2 cellular contexts compared by ENCODE assay signal in the genomic region with DNA sequence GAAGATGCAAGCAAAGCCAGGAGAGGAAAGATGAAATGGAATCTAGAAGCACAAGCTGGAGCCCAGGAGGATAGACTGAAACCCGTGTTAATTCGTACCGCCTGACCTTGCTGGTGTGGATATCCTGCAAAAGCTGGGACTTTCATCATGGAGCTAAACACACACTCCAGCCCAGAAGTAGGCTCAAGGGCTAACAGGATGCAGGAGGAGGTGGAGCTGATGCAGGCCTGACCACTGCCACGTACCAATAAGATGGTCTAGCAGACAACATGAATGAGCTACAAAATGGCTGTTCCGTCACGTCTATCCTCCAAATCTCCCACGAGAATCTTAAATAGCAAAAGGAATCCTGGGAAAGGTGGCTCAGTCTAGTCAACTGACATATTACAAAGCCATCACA.
TF ChIP-seq lines count a peak whose summit lies in the region.

No MANE protein-coding gene starts in this region.

TF ChIP-seq in IMR-90, 13 proteins besides CTCF, POLR2A, EP300 and RAD21:
- no peak for TF ChIP-seq CEBPB (IDR thresholded peaks at IDR 0.05; ENCODE audit: low read depth, low read length)
- TF ChIP-seq, protein P1, sequence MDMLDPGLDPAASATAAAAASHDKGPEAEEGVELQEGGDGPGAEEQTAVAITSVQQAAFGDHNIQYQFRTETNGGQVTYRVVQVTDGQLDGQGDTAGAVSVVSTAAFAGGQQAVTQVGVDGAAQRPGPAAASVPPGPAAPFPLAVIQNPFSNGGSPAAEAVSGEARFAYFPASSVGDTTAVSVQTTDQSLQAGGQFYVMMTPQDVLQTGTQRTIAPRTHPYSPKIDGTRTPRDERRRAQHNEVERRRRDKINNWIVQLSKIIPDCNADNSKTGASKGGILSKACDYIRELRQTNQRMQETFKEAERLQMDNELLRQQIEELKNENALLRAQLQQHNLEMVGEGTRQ (IDR thresholded peaks at IDR 0.05; ENCODE audit: low read depth, low read length) = no peak
- TF ChIP-seq, protein P2, sequence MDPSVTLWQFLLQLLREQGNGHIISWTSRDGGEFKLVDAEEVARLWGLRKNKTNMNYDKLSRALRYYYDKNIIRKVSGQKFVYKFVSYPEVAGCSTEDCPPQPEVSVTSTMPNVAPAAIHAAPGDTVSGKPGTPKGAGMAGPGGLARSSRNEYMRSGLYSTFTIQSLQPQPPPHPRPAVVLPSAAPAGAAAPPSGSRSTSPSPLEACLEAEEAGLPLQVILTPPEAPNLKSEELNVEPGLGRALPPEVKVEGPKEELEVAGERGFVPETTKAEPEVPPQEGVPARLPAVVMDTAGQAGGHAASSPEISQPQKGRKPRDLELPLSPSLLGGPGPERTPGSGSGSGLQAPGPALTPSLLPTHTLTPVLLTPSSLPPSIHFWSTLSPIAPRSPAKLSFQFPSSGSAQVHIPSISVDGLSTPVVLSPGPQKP (IDR thresholded peaks at IDR 0.05; ENCODE audit: borderline replicate concordance, low read depth, low read length) = no peak

TF ChIP-seq in WTC11, 78 proteins besides CTCF, POLR2A, EP300 and RAD21:
- TF ChIP-seq NFE2L1 (CRISPR knock-in tag; IDR thresholded peaks at IDR 0.05) = no peak
